22 cellular contexts compared by ENCODE assay signal in the genomic region with DNA sequence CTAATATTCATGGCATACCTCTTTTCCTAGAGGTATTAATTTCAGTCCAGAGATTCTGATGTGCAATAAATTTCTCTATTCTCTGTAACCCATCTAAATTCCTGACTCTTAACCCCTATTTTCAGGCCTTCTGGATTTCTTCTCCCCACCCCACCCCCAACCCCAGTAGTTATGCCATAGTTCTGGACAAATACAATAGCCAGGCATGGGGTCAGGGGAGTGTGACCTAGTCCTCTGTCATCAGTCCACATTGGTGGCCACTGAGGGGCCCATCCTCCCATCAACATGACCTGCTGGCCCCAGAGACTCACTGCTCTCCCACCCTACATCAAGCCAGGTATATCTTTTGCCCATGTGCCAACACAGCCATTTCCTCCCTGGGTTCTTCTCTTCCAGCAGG. TPM values are rescaled to one million over a fixed set of nuclear protein-coding genes. Genes with fewer than 3 reads are reported as not detected.
"Had no signal": no experiment of that assay in that cellular context is flagged by ENCODE, and none has a peak within 500 bp of the region (broad histone marks: within the 10 kb centered on the region; RNA-seq: fewer than 3 reads in every experiment).

No MANE protein-coding gene starts in this region.

- H3K27me3 ChIP-seq: MG63, SJSA1 had no signal

- H3K4me3 ChIP-seq: MG63, SJSA1, SK-N-MC had no signal

- DNase-seq: Karpas-422, KG1, MG63, NCI-H1092, NCI-H1105 treated with DMSO at 0.1 percent for 48 hours, NCI-H1417 treated with DMSO at 0.1 percent for 48 hours, NCI-H146, NCI-H1694 treated with DMSO at 0.1 percent for 48 hours, NCI-H1930, NCI-H2081, NCI-H2107, NCI-H2227 treated with DMSO at 0.1 percent for 48 hours, NCI-H524, NCI-H526 treated with DMSO at 0.1 percent for 48 hours, NCI-H774, Right ventricle myocardium superior, RPMI8226, SIG-M5 had no signal

- H3K27ac ChIP-seq: HL-60, SJSA1, SK-N-MC had no signal

- H3K4me1 ChIP-seq: SJSA1 had no signal

- H3K9me3 ChIP-seq: MG63, SJSA1 had no signal

- H3K36me3 ChIP-seq: MG63, SJSA1 had no signal

RNA-seq across cellular contexts. Expression of a gene that starts 3.8 kb away (rescaled TPM):
- total RNA-seq: NCI-H460 had no signal
